12 cellular contexts compared by ENCODE assay signal in the genomic region with DNA sequence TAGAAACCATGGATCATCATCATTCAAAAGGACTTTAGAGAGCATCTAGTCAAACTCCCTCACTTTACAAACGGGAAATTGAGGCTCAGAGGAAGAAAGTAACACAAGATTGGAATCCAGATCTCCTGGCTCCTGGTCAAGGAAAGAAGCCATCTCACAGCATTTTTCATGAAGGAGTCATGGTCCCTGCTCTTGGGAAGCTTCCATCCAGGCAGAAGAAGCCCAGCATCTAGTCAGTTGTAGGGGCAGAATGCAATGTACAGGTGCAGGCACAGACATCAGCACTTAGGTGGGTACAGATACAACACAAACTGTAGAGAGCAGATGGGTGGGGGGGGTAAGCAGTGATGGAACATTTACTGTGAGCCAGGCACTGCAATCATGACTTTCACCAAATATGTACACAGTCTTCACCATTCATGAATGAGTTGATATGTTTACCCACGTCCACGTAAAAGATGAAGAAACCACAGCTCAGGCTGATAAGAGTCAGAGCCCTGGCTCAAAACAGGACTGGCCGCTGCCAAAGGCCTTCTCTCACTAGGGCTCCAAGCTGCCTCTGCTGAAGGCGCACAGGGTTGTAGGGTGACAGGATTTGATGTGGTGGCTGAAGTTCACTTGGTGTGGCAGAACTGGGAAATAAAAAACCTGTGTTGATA. TPM values are rescaled to one million over a fixed set of nuclear protein-coding genes. Genes with fewer than 3 reads are reported as not detected.
DNase-seq lines count a peak whose midpoint lies in the region; ATAC-seq and TF ChIP-seq lines count a peak whose summit lies in the region.
"Had no signal": no experiment of that assay in that cellular context is flagged by ENCODE, and none has a peak within 500 bp of the region (broad histone marks: within the 10 kb centered on the region; RNA-seq: fewer than 3 reads in every experiment).

No MANE protein-coding gene starts in this region.

- no peaks in the 10 kb centered on the region for H3K36me3 Mint-ChIP-seq in WTC11

- H3K36me3 ChIP-seq in mucosa of descending colon (ENCODE audit: low read depth), result no peaks in the 10 kb centered on the region

- peaks cover 8% of the 10 kb centered on the region for H3K4me1 Mint-ChIP-seq in WTC11
- H3K4me1 Mint-ChIP-seq: B cell had no signal

- no peaks in the 10 kb centered on the region for H3K9me3 ChIP-seq in mucosa of descending colon

- DNase-seq in Right ventricle myocardium superior, result no peak
- no peak for DNase-seq in cardiac septum (ENCODE audit: low spot score)
- peak; percentile 66 for DNase-seq in choroid plexus epithelial cell (ENCODE audit: low read depth)
- DNase-seq in mucosa of descending colon, result peak in 1 of 3 donors; percentile 12
- no peak for DNase-seq in iPS-NIHi7 (ENCODE audit: extremely low spot score)
- DNase-seq in NCI-H82 treated with DMSO at 0.1 percent for 48 hours (lab: John Stamatoyannopoulos, UW; ENCODE audit: unreplicated experiment), result no peak
- no peak for DNase-seq in WTC11 (ENCODE audit: low spot score)
- DNase-seq: MV-4-11, T-helper 9 cell had no signal

- ATAC-seq in Right ventricle myocardium superior (ENCODE audit: poor library complexity), result peak; percentile 71
- peak; percentile 57 for ATAC-seq in mucosa of descending colon
- no peak for ATAC-seq in HG02571 (IDR thresholded peaks at IDR 0.05; ENCODE audit: unreplicated experiment)
- ATAC-seq in WTC11, result no peak

- no peaks in the 10 kb centered on the region for H3K9me3 Mint-ChIP-seq in WTC11

- no peak overlapping the region for H3K4me3 Mint-ChIP-seq in WTC11
- H3K4me3 Mint-ChIP-seq: B cell had no signal

- intact Hi-C loops in Right ventricle myocardium superior (cut with DNase I), result no loop called here
- intact Hi-C loops in cardiac septum (cut with DNase I), result no loop called here
- intact Hi-C loops in mucosa of descending colon (cut with DNase I, micrococcal nuclease), result no loop called here

- POLR2A ChIA-PET in WTC11 (lab: Charles Lee), result no interaction called here

- TF ChIP-seq CTCF in choroid plexus epithelial cell (conservative IDR thresholded peaks at IDR 0.05; ENCODE audit: low read depth, low read length) (no peak), mucosa of descending colon (IDR thresholded peaks at IDR 0.05) (no peak), WTC11 (IDR thresholded peaks at IDR 0.05) (no peak)

- no peaks in the 10 kb centered on the region; the same call in 1 of the 2 replicates for H3K27me3 Mint-ChIP-seq in WTC11 (ENCODE audit: low read depth)

- no peaks in the 10 kb centered on the region for H3K4me1 ChIP-seq in mucosa of descending colon (ENCODE audit: low read depth)

- CTCF ChIA-PET in WTC11 (lab: Charles Lee), result no interaction called here

- H3K27ac Mint-ChIP-seq in WTC11, result no peak overlapping the region
- H3K27ac Mint-ChIP-seq: B cell had no signal

- H3K4me3 ChIP-seq in choroid plexus epithelial cell (ENCODE audit: low read depth, low read length), result no peak overlapping the region
- H3K4me3 ChIP-seq in mucosa of descending colon, result no peak overlapping the region

TF ChIP-seq in WTC11, 78 proteins besides CTCF, POLR2A, EP300 and RAD21 (continues in another document):
- TF ChIP-seq EMX1 (CRISPR knock-in tag; IDR thresholded peaks at IDR 0.05) (no peak), OVOL2 (CRISPR knock-in tag; IDR thresholded peaks at IDR 0.05; ENCODE audit: borderline replicate concordance) (no peak), GABPB1 (CRISPR knock-in tag; IDR thresholded peaks at IDR 0.05) (no peak), RORB (CRISPR knock-in tag; IDR thresholded peaks at IDR 0.05) (no peak), ZBTB21 (CRISPR knock-in tag; IDR thresholded peaks at IDR 0.05; ENCODE audit: borderline replicate concordance) (no peak), ZNF423 (CRISPR knock-in tag; IDR thresholded peaks at IDR 0.05) (no peak), GTF2I (CRISPR knock-in tag; conservative IDR thresholded peaks at IDR 0.05) (no peak), SOX15 (CRISPR knock-in tag; IDR thresholded peaks at IDR 0.05) (no peak)
- TF ChIP-seq, protein P1, sequence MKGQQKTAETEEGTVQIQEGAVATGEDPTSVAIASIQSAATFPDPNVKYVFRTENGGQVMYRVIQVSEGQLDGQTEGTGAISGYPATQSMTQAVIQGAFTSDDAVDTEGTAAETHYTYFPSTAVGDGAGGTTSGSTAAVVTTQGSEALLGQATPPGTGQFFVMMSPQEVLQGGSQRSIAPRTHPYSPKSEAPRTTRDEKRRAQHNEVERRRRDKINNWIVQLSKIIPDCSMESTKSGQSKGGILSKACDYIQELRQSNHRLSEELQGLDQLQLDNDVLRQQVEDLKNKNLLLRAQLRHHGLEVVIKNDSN (CRISPR knock-in tag; IDR thresholded peaks at IDR 0.05), result no peak
- TF ChIP-seq, protein P2, sequence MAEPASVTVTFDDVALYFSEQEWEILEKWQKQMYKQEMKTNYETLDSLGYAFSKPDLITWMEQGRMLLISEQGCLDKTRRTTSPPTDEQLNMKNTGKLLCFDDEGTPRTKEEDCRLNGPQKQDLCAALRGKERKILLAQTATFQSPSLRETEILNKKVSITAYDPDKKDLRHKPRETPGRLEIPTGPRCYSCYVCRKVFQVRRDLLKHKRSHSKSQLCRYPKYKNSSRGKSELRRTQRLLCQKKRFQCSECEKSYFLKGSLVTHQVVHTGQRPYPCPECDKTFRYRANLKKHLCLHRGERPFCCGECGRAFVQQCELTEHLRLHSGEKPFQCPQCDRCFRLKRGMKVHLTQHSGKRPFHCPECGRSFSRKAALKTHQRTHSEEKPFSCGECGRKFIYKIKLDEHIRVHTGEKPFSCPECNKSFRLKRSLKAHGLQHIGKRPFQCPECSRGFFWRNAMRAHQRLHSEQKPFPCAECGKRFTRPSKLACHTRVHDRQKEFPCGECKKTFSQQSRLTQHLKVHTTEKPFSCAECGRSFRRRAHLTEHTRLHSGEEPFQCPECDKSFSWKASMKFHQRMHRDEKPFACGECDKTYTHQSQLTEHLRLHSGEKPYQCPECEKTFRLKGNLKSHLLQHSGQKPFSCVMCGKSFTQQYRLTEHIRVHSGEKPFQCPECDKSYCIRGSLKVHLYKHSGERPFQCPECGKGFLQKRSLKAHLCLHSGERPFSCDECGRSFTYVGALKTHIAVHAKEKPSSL (CRISPR knock-in tag; conservative IDR thresholded peaks at IDR 0.05), result no peak
- TF ChIP-seq, protein P3, sequence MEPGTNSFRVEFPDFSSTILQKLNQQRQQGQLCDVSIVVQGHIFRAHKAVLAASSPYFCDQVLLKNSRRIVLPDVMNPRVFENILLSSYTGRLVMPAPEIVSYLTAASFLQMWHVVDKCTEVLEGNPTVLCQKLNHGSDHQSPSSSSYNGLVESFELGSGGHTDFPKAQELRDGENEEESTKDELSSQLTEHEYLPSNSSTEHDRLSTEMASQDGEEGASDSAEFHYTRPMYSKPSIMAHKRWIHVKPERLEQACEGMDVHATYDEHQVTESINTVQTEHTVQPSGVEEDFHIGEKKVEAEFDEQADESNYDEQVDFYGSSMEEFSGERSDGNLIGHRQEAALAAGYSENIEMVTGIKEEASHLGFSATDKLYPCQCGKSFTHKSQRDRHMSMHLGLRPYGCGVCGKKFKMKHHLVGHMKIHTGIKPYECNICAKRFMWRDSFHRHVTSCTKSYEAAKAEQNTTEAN (CRISPR knock-in tag; IDR thresholded peaks at IDR 0.05), result no peak
- TF ChIP-seq, protein P4, sequence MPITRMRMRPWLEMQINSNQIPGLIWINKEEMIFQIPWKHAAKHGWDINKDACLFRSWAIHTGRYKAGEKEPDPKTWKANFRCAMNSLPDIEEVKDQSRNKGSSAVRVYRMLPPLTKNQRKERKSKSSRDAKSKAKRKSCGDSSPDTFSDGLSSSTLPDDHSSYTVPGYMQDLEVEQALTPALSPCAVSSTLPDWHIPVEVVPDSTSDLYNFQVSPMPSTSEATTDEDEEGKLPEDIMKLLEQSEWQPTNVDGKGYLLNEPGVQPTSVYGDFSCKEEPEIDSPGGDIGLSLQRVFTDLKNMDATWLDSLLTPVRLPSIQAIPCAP (CRISPR knock-in tag; IDR thresholded peaks at IDR 0.05), result no peak
- TF ChIP-seq, protein P5, sequence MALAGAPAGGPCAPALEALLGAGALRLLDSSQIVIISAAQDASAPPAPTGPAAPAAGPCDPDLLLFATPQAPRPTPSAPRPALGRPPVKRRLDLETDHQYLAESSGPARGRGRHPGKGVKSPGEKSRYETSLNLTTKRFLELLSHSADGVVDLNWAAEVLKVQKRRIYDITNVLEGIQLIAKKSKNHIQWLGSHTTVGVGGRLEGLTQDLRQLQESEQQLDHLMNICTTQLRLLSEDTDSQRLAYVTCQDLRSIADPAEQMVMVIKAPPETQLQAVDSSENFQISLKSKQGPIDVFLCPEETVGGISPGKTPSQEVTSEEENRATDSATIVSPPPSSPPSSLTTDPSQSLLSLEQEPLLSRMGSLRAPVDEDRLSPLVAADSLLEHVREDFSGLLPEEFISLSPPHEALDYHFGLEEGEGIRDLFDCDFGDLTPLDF (CRISPR knock-in tag; IDR thresholded peaks at IDR 0.05), result no peak
- TF ChIP-seq, protein P6, sequence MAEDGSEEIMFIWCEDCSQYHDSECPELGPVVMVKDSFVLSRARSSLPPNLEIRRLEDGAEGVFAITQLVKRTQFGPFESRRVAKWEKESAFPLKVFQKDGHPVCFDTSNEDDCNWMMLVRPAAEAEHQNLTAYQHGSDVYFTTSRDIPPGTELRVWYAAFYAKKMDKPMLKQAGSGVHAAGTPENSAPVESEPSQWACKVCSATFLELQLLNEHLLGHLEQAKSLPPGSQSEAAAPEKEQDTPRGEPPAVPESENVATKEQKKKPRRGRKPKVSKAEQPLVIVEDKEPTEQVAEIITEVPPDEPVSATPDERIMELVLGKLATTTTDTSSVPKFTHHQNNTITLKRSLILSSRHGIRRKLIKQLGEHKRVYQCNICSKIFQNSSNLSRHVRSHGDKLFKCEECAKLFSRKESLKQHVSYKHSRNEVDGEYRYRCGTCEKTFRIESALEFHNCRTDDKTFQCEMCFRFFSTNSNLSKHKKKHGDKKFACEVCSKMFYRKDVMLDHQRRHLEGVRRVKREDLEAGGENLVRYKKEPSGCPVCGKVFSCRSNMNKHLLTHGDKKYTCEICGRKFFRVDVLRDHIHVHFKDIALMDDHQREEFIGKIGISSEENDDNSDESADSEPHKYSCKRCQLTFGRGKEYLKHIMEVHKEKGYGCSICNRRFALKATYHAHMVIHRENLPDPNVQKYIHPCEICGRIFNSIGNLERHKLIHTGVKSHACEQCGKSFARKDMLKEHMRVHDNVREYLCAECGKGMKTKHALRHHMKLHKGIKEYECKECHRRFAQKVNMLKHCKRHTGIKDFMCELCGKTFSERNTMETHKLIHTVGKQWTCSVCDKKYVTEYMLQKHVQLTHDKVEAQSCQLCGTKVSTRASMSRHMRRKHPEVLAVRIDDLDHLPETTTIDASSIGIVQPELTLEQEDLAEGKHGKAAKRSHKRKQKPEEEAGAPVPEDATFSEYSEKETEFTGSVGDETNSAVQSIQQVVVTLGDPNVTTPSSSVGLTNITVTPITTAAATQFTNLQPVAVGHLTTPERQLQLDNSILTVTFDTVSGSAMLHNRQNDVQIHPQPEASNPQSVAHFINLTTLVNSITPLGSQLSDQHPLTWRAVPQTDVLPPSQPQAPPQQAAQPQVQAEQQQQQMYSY (CRISPR knock-in tag; IDR thresholded peaks at IDR 0.05), result no peak

RNA-seq across cellular contexts. Expression of a gene that starts 44.0 kb away (rescaled TPM):
- total RNA-seq in Right ventricle myocardium superior (not detected), cardiac septum (not detected), mucosa of descending colon (not detected), WTC11 (2021) (0.55 to 1.2 TPM (median 0.76 TPM) in 3 replicates)
- total RNA-seq: B cell, lung microvascular endothelial cell had no signal

Comparison
In these comparisons a context has a peak if more than half of its experiments do, and no peak if none do; other contexts are left out.
1. ATAC-seq: peak in Right ventricle myocardium superior (single experiment) and mucosa of descending colon (single experiment); none in HG02571 (single experiment) and WTC11 (single experiment).